In genomic region chr22:41256898-41257260, GRCh38 we compare ENCODE assay signal across 14 cellular contexts. TPM values are rescaled to one million over a fixed set of nuclear protein-coding genes. Genes with fewer than 3 reads are reported as not detected.
DNase-seq lines count a peak whose midpoint lies in the region; ATAC-seq, FAIRE-seq and TF ChIP-seq lines count a peak whose summit lies in the region.
"Had no signal": no experiment of that assay in that cellular context is flagged by ENCODE, and none has a peak within 500 bp of the region (broad histone marks: within the 10 kb centered on the region; RNA-seq: fewer than 3 reads in every experiment).

No MANE protein-coding gene starts in this region.

- no peak overlapping the region for H3K27ac ChIP-seq in HepG2 (ENCODE audit: extremely low read length, insufficient read depth, low read length)
- H3K27ac ChIP-seq in right lobe of liver, result no peak overlapping the region
- no peak overlapping the region for H3K27ac ChIP-seq in smooth muscle cell (ENCODE audit: low read depth)
- H3K27ac ChIP-seq: gastrocnemius medialis had no signal

- H3K4me3 ChIP-seq in HepG2 (replicated peaks in 1 of 3; ENCODE audit: insufficient read depth in 1 of 3, low read depth in 2 of 3, low read length in 3 of 3) (no peak overlapping the region), right lobe of liver (no peak overlapping the region), smooth muscle cell (no peak overlapping the region), Caco-2 (ENCODE audit: low read depth, low read length) (no peak overlapping the region)
- H3K4me3 ChIP-seq: gastrocnemius medialis had no signal

- H4K20me1 ChIP-seq in HepG2 (ENCODE audit: insufficient read depth, low read length), result no peaks in the 10 kb centered on the region
- H4K20me1 ChIP-seq in smooth muscle cell (ENCODE audit: low read depth), result peaks cover 3% of the 10 kb centered on the region

- TF ChIP-seq CTCF in HepG2 (CRISPR knock-in tag; IDR thresholded peaks at IDR 0.05) (no peak), right lobe of liver (IDR thresholded peaks at IDR 0.05) (no peak), WTC11 (IDR thresholded peaks at IDR 0.05) (no peak), smooth muscle cell (IDR thresholded peaks at IDR 0.05; ENCODE audit: borderline replicate concordance, insufficient read depth, poor library complexity, severe bottlenecking) (no peak), Caco-2 (IDR thresholded peaks at IDR 0.05; ENCODE audit: insufficient read depth in 1 of 2, low read depth in 1 of 2, low read length in 1 of 2, severe bottlenecking in 1 of 2, unreplicated experiment in 1 of 2) (no peak)

- H3K4me1 Mint-ChIP-seq in WTC11, result peaks cover 12% of the 10 kb centered on the region
- H3K4me1 Mint-ChIP-seq in Caco-2 (ENCODE audit: low read depth, unreplicated experiment), result no peaks in the 10 kb centered on the region

- H3K4me1 ChIP-seq in HepG2 (ENCODE audit: insufficient read depth, low read length) (no peaks in the 10 kb centered on the region), right lobe of liver (peaks cover 0 to 1% (median 0%) of the 10 kb centered on the region in 4 donors), smooth muscle cell (ENCODE audit: low read depth) (no peaks in the 10 kb centered on the region), Caco-2 (no peaks in the 10 kb centered on the region)
- H3K4me1 ChIP-seq: gastrocnemius medialis had no signal

- no peak for TF ChIP-seq EP300 in HepG2 (IDR thresholded peaks at IDR 0.05; ENCODE audit: low read depth in 2 of 2, low read length in 2 of 2)
- TF ChIP-seq EP300 in HepG2 (CRISPR knock-in tag; IDR thresholded peaks at IDR 0.05; ENCODE audit: borderline replicate concordance), result no peak

- in situ Hi-C loops in HepG2 (cut with HindIII; ENCODE audit: extremely low pct_ligation_motif_present, low pct_unique_long_range_greater_than_20kb), result no loop called here

- intact Hi-C loops in HepG2 (cut with micrococcal nuclease; ENCODE audit: unreplicated experiment), result no loop called here
- intact Hi-C loops in right lobe of liver (cut with DNase I), result no loop called here
- intact Hi-C loops in Caco-2 (cut with micrococcal nuclease; ENCODE audit: unreplicated experiment), result no loop called here

- no peaks in the 10 kb centered on the region for H3K27me3 ChIP-seq in HepG2 (ENCODE audit: control insufficient read depth in 1 of 2, insufficient read depth in 2 of 2, low read length in 2 of 2)
- H3K27me3 ChIP-seq in right lobe of liver, result no peaks in the 10 kb centered on the region
- H3K27me3 ChIP-seq in smooth muscle cell (ENCODE audit: low read depth), result no peaks in the 10 kb centered on the region
- H3K27me3 ChIP-seq in Caco-2 (replicated peaks; ENCODE audit: control insufficient read depth, insufficient read depth, low read length), result no peaks in the 10 kb centered on the region
- H3K27me3 ChIP-seq: gastrocnemius medialis had no signal

- H3K9ac ChIP-seq in HepG2 (ENCODE audit: insufficient read depth, low read depth, low read length) (no peak overlapping the region), smooth muscle cell (ENCODE audit: low read depth) (no peak overlapping the region)

- H3K27ac Mint-ChIP-seq in WTC11 (peak overlapping the region; percentile 80), Caco-2 (ENCODE audit: unreplicated experiment) (no peak overlapping the region)

- no peak for ATAC-seq in HepG2
- ATAC-seq in right lobe of liver, result no peak
- ATAC-seq in WTC11, result peak; percentile 53

- DNase-seq in HepG2 (ENCODE audit: low spot score) (no peak), right lobe of liver (no peak), WTC11 (ENCODE audit: low spot score) (no peak), glomerular visceral epithelial cell (ENCODE audit: extremely low spot score) (peak; percentile 33), smooth muscle cell (lab: John Stamatoyannopoulos, UW; ENCODE audit: unreplicated experiment) (no peak), NCI-H526 treated with DMSO at 0.1 percent for 48 hours (lab: John Stamatoyannopoulos, UW) (no peak), T-helper 9 cell (no peak), Caco-2 (no peak)
- DNase-seq: cerebellar nuclear complex; gastrocnemius medialis; KBM-7; NCI-H2227 treated with DMSO at 0.1 percent for 48 hours; posterior cingulate gyrus; stimulated activated CD4-positive, alpha-beta T cell treated with anti-CD3 and anti-CD28 coated beads, Interleukin-4, amount 100 ng/mL, for 4 hours had no signal

- H3K36me3 ChIP-seq in HepG2 (replicated peaks in 1 of 2; ENCODE audit: control insufficient read depth in 1 of 2, insufficient read depth in 2 of 2, low read length in 2 of 2), result peaks cover 41 to 82% of the 10 kb centered on the region in 2 experiments
- H3K36me3 ChIP-seq in right lobe of liver, result peaks cover 0 to 77% (median 20%) of the 10 kb centered on the region in 4 donors
- no peaks in the 10 kb centered on the region for H3K36me3 ChIP-seq in smooth muscle cell (ENCODE audit: low read depth)
- H3K36me3 ChIP-seq in Caco-2 (ENCODE audit: control insufficient read depth, insufficient read depth, low read length), result peaks cover 2% of the 10 kb centered on the region

- no peak overlapping the region for H3K4me3 Mint-ChIP-seq in WTC11
- no peak overlapping the region for H3K4me3 Mint-ChIP-seq in Caco-2 (ENCODE audit: unreplicated experiment)

- BruUV-seq in HepG2 (replicated peaks; lab: Mats Ljungman, UMichigan), result no TSS peak
- no TSS peak for BruUV-seq in Caco-2 (replicated peaks; lab: Mats Ljungman, UMichigan)

- no peak for TF ChIP-seq RAD21 in HepG2 (CRISPR knock-in tag; IDR thresholded peaks at IDR 0.05)

- CTCF ChIA-PET in HepG2 (lab: Yijun Ruan, JAX; ENCODE audit: low intra/inter-chr PET ratio, low total read pairs), result no interaction called here
- CTCF ChIA-PET in WTC11 (lab: Charles Lee), result interaction anchor here (0.9 kb wide), 1 partner anchor 11 kb away, joined by 3 read pairs; no protein-coding TSS in a partner anchor
- CTCF ChIA-PET in Caco-2 (lab: Charles Lee), result no interaction called here

- no peak overlapping the region for H3K4me2 ChIP-seq in HepG2 (ENCODE audit: low read depth, low read length)
- no peak overlapping the region for H3K4me2 ChIP-seq in smooth muscle cell

- POLR2A ChIA-PET in HepG2 (lab: Yijun Ruan, JAX), result interaction anchor here (0.7 to 1.0 kb wide), 3 partner anchors 9 to 212 kb away, joined by 3 to 4 read pairs (median 3); partner anchors contain the start of genes ACO2, PHF5A and RANGAP1
- POLR2A ChIA-PET in WTC11 (lab: Charles Lee), result interaction anchor here (0.8 kb wide), 1 partner anchor 18 kb away, joined by 5 read pairs; no protein-coding TSS in a partner anchor
- POLR2A ChIA-PET in Caco-2 (lab: Charles Lee), result interaction anchor here (0.6 kb wide), 1 partner anchor 19 kb away, joined by 6 read pairs; no protein-coding TSS in a partner anchor

- FAIRE-seq in HepG2 (lab: Jason Lieb, UNC), result no peak

- 95% methylated on average over 6 of the region's 6 CpGs for WGBS in HepG2 (ENCODE audit: low lambda C conversion rate)
- 78% methylated on average over 4 of the region's 6 CpGs for WGBS in right lobe of liver (ENCODE audit: insufficient coverage, low coverage, low lambda C conversion rate, missing lambda C conversion rate)
- WGBS in smooth muscle cell (ENCODE audit: low lambda C conversion rate), result 98% methylated on average over 6 of the region's 6 CpGs

- peaks cover 80% of the 10 kb centered on the region for H3K36me3 Mint-ChIP-seq in WTC11
- H3K36me3 Mint-ChIP-seq in Caco-2 (ENCODE audit: insufficient read depth, unreplicated experiment), result peaks cover 61% of the 10 kb centered on the region

- TF ChIP-seq POLR2A in HepG2 (IDR thresholded peaks at IDR 0.05; ENCODE audit: insufficient read depth in 1 of 2, low read depth in 2 of 2, low read length in 2 of 2) (no peak), right lobe of liver (IDR thresholded peaks at IDR 0.05) (no peak)

- H3F3A ChIP-seq in smooth muscle cell (ENCODE audit: low read depth), result no peaks in the 10 kb centered on the region

- no peaks in the 10 kb centered on the region for H3K9me3 ChIP-seq in HepG2 (ENCODE audit: low read length)
- H3K9me3 ChIP-seq in right lobe of liver, result no peaks in the 10 kb centered on the region
- no peaks in the 10 kb centered on the region for H3K9me3 ChIP-seq in smooth muscle cell (replicated peaks; ENCODE audit: low read depth)
- no peaks in the 10 kb centered on the region for H3K9me3 ChIP-seq in Caco-2
- H3K9me3 ChIP-seq: gastrocnemius medialis had no signal

- H3K27me3 Mint-ChIP-seq in WTC11 (ENCODE audit: low read depth) (no peaks in the 10 kb centered on the region), Caco-2 (ENCODE audit: insufficient read depth, unreplicated experiment) (no peaks in the 10 kb centered on the region)

- H3K9me3 Mint-ChIP-seq in WTC11, result no peaks in the 10 kb centered on the region
- no peaks in the 10 kb centered on the region for H3K9me3 Mint-ChIP-seq in Caco-2 (ENCODE audit: unreplicated experiment)

- H3K79me2 ChIP-seq in HepG2 (ENCODE audit: insufficient read depth, low read length) (no peaks in the 10 kb centered on the region), smooth muscle cell (ENCODE audit: low read depth) (no peaks in the 10 kb centered on the region)

- H2AFZ ChIP-seq in HepG2 (ENCODE audit: low read length) (no peak overlapping the region), smooth muscle cell (ENCODE audit: low read depth) (no peak overlapping the region)

RNA-seq across cellular contexts. Expression of gene CHADL, which starts 16.1 kb away (rescaled TPM):
- total RNA-seq in HepG2 (2016; rRNA removed; fragmentation: Illumina TruSeq; extraction: Trizol) (2.9 and 8.1 TPM in 2 replicates), right lobe of liver (1 to 10 TPM in 3 of 6 experiments, under 1 TPM in 3; 0.75 to 1.5 (median 1.1) TPM), WTC11 (2021) (1.2 to 1.7 TPM (median 1.5 TPM) in 3 replicates), smooth muscle cell (1.2 TPM in 1 of 2 replicates, not detected in the other), Caco-2 (2022) (0.32 TPM in 1 of 2 replicates, not detected in the other)
- total RNA-seq in HepG2 (2016; cell fraction: cytosol; rRNA removed; fragmentation: Illumina TruSeq; extraction: Trizol; ENCODE audit: low read depth), result 0.88 and 1.3 TPM in 2 replicates
- 2.9 and 8.3 TPM in 2 replicates for total RNA-seq in HepG2 (2016; cell fraction: insoluble cytoplasmic fraction; rRNA removed; fragmentation: Illumina TruSeq; extraction: Trizol)
- total RNA-seq in HepG2 (2016; cell fraction: membrane; rRNA removed; fragmentation: Illumina TruSeq; extraction: Trizol), result 1.6 and 1.8 TPM in 2 replicates
- total RNA-seq in HepG2 (2016; cell fraction: nucleus; rRNA removed; fragmentation: Illumina TruSeq; extraction: Trizol), result 6.1 TPM in 2 replicates
- polyA plus RNA-seq in HepG2 (2011; rRNA removed) (2.8 and 6.1 TPM in 2 replicates), smooth muscle cell (0.17 and 2.2 TPM in 2 replicates)
- 2.6 and 5.3 TPM in 2 replicates for polyA plus RNA-seq in HepG2 (2011; cell fraction: cytosol; rRNA removed)
- polyA plus RNA-seq in HepG2 (2011; cell fraction: nucleus; rRNA removed), result 7.4 and 7.5 TPM in 2 replicates
- 1.9 and 2.5 TPM in 2 replicates for polyA plus RNA-seq in HepG2 (2012)
- polyA plus RNA-seq in HepG2 (2016; cell fraction: cytosol; fragmentation: Illumina TruSeq; extraction: Trizol; ENCODE audit: low read depth), result 0.71 and 1.1 TPM in 2 replicates
- 2.5 and 3.1 TPM in 2 replicates for polyA plus RNA-seq in HepG2 (2016; cell fraction: insoluble cytoplasmic fraction; fragmentation: Illumina TruSeq; extraction: Trizol; ENCODE audit: low read depth)
- polyA plus RNA-seq in HepG2 (2016; cell fraction: membrane; fragmentation: Illumina TruSeq; extraction: Trizol; ENCODE audit: low read depth), result 0.88 and 1.5 TPM in 2 replicates
- 9.0 and 10.9 TPM in 2 replicates for polyA plus RNA-seq in HepG2 (2016; cell fraction: nucleus; fragmentation: Illumina TruSeq; extraction: Trizol; ENCODE audit: insufficient read depth, low read depth)
- 0.07 and 3.2 TPM in 2 replicates for polyA minus RNA-seq in HepG2 (2011; rRNA and poly(A)+ RNA removed; ENCODE audit: low replicate concordance)
- 2.1 and 2.4 TPM in 2 replicates for polyA minus RNA-seq in HepG2 (2011; cell fraction: cytosol; rRNA and poly(A)+ RNA removed)
- 2.6 and 3.9 TPM in 2 replicates for polyA minus RNA-seq in HepG2 (2011; cell fraction: nucleus; rRNA and poly(A)+ RNA removed)

RNA-seq across cellular contexts. Expression of gene RANGAP1, which starts 29.1 kb away (rescaled TPM):
- total RNA-seq in HepG2 (2016; rRNA removed; fragmentation: Illumina TruSeq; extraction: Trizol), result 71.7 and 83.9 TPM in 2 replicates
- 10.6 and 11.9 TPM in 2 replicates for total RNA-seq in HepG2 (2016; cell fraction: cytosol; rRNA removed; fragmentation: Illumina TruSeq; extraction: Trizol; ENCODE audit: low read depth)
- total RNA-seq in HepG2 (2016; cell fraction: insoluble cytoplasmic fraction; rRNA removed; fragmentation: Illumina TruSeq; extraction: Trizol), result 66.9 and 83.1 TPM in 2 replicates
- 28.4 and 30.2 TPM in 2 replicates for total RNA-seq in HepG2 (2016; cell fraction: membrane; rRNA removed; fragmentation: Illumina TruSeq; extraction: Trizol)
- 45.7 and 49.7 TPM in 2 replicates for total RNA-seq in HepG2 (2016; cell fraction: nucleus; rRNA removed; fragmentation: Illumina TruSeq; extraction: Trizol)
- 51.8 and 53.8 TPM in 2 replicates for polyA plus RNA-seq in HepG2 (2011; rRNA removed)
- 40.4 and 58.2 TPM in 2 replicates for polyA plus RNA-seq in HepG2 (2011; cell fraction: cytosol; rRNA removed)
- 108 and 147 TPM in 2 replicates for polyA plus RNA-seq in HepG2 (2011; cell fraction: nucleus; rRNA removed)
- 34.5 and 50.8 TPM in 2 replicates for polyA plus RNA-seq in HepG2 (2012)
- polyA plus RNA-seq in HepG2 (2016; cell fraction: cytosol; fragmentation: Illumina TruSeq; extraction: Trizol; ENCODE audit: low read depth), result 5.9 TPM in 2 replicates
- 56.5 and 66.2 TPM in 2 replicates for polyA plus RNA-seq in HepG2 (2016; cell fraction: insoluble cytoplasmic fraction; fragmentation: Illumina TruSeq; extraction: Trizol; ENCODE audit: low read depth)
- 13.7 and 14.7 TPM in 2 replicates for polyA plus RNA-seq in HepG2 (2016; cell fraction: membrane; fragmentation: Illumina TruSeq; extraction: Trizol; ENCODE audit: low read depth)
- polyA plus RNA-seq in HepG2 (2016; cell fraction: nucleus; fragmentation: Illumina TruSeq; extraction: Trizol; ENCODE audit: insufficient read depth, low read depth), result 86.6 and 97.6 TPM in 2 replicates
- polyA minus RNA-seq in HepG2 (2011; rRNA and poly(A)+ RNA removed; ENCODE audit: low replicate concordance), result 97.7 and 166 TPM in 2 replicates
- polyA minus RNA-seq in HepG2 (2011; cell fraction: cytosol; rRNA and poly(A)+ RNA removed), result 35.8 and 36.2 TPM in 2 replicates
- 23.8 and 25.0 TPM in 2 replicates for polyA minus RNA-seq in HepG2 (2011; cell fraction: nucleus; rRNA and poly(A)+ RNA removed)
- 10 to 100 TPM; 27.4 to 56.3 (median 37.6) TPM for total RNA-seq in right lobe of liver
- 144 to 160 TPM (median 151 TPM) in 3 replicates for total RNA-seq in WTC11 (2021)
- total RNA-seq in smooth muscle cell, result 20.6 and 24.8 TPM in 2 replicates
- 21.7 and 38.4 TPM in 2 replicates for polyA plus RNA-seq in smooth muscle cell
- total RNA-seq in Caco-2 (2022), result 106 and 112 TPM in 2 replicates

RNA-seq across cellular contexts. Expression of gene ZC3H7B, which starts 44.4 kb away (rescaled TPM):
- total RNA-seq in HepG2 (2016; rRNA removed; fragmentation: Illumina TruSeq; extraction: Trizol), result 30.6 and 37.2 TPM in 2 replicates
- 3.6 and 4.3 TPM in 2 replicates for total RNA-seq in HepG2 (2016; cell fraction: cytosol; rRNA removed; fragmentation: Illumina TruSeq; extraction: Trizol; ENCODE audit: low read depth)
- 25.9 and 37.4 TPM in 2 replicates for total RNA-seq in HepG2 (2016; cell fraction: insoluble cytoplasmic fraction; rRNA removed; fragmentation: Illumina TruSeq; extraction: Trizol)
- 19.5 and 20.9 TPM in 2 replicates for total RNA-seq in HepG2 (2016; cell fraction: membrane; rRNA removed; fragmentation: Illumina TruSeq; extraction: Trizol)
- total RNA-seq in HepG2 (2016; cell fraction: nucleus; rRNA removed; fragmentation: Illumina TruSeq; extraction: Trizol), result 24.4 and 29.2 TPM in 2 replicates
- 26.4 and 36.2 TPM in 2 replicates for polyA plus RNA-seq in HepG2 (2011; rRNA removed)
- 17.5 and 23.0 TPM in 2 replicates for polyA plus RNA-seq in HepG2 (2011; cell fraction: cytosol; rRNA removed)
- polyA plus RNA-seq in HepG2 (2011; cell fraction: nucleus; rRNA removed), result 61.9 and 71.8 TPM in 2 replicates
- polyA plus RNA-seq in HepG2 (2012), result 29.1 and 32.8 TPM in 2 replicates
- polyA plus RNA-seq in HepG2 (2016; cell fraction: cytosol; fragmentation: Illumina TruSeq; extraction: Trizol; ENCODE audit: low read depth), result 2.2 and 2.6 TPM in 2 replicates
- 29.8 and 37.7 TPM in 2 replicates for polyA plus RNA-seq in HepG2 (2016; cell fraction: insoluble cytoplasmic fraction; fragmentation: Illumina TruSeq; extraction: Trizol; ENCODE audit: low read depth)
- polyA plus RNA-seq in HepG2 (2016; cell fraction: membrane; fragmentation: Illumina TruSeq; extraction: Trizol; ENCODE audit: low read depth), result 11.2 and 13.2 TPM in 2 replicates
- 57.8 and 58.1 TPM in 2 replicates for polyA plus RNA-seq in HepG2 (2016; cell fraction: nucleus; fragmentation: Illumina TruSeq; extraction: Trizol; ENCODE audit: insufficient read depth, low read depth)
- 22.0 and 41.9 TPM in 2 replicates for polyA minus RNA-seq in HepG2 (2011; rRNA and poly(A)+ RNA removed; ENCODE audit: low replicate concordance)
- polyA minus RNA-seq in HepG2 (2011; cell fraction: cytosol; rRNA and poly(A)+ RNA removed), result 19.4 and 19.8 TPM in 2 replicates
- polyA minus RNA-seq in HepG2 (2011; cell fraction: nucleus; rRNA and poly(A)+ RNA removed), result 14.5 and 18.0 TPM in 2 replicates
- 10 to 100 TPM; 26.5 to 50.1 (median 42.7) TPM for total RNA-seq in right lobe of liver
- 61.6 to 64.7 TPM (median 64.7 TPM) in 3 replicates for total RNA-seq in WTC11 (2021)
- 20.3 and 20.6 TPM in 2 replicates for total RNA-seq in smooth muscle cell
- 3.7 and 5.5 TPM in 2 replicates for polyA plus RNA-seq in smooth muscle cell
- 55.0 and 60.6 TPM in 2 replicates for total RNA-seq in Caco-2 (2022)

RNA-seq across cellular contexts. Expression of gene L3MBTL2, which starts 51.8 kb away (rescaled TPM):
- 33.7 and 37.6 TPM in 2 replicates for total RNA-seq in HepG2 (2016; rRNA removed; fragmentation: Illumina TruSeq; extraction: Trizol)
- total RNA-seq in HepG2 (2016; cell fraction: cytosol; rRNA removed; fragmentation: Illumina TruSeq; extraction: Trizol; ENCODE audit: low read depth), result 2.0 and 2.6 TPM in 2 replicates
- total RNA-seq in HepG2 (2016; cell fraction: insoluble cytoplasmic fraction; rRNA removed; fragmentation: Illumina TruSeq; extraction: Trizol), result 33.9 and 35.3 TPM in 2 replicates
- total RNA-seq in HepG2 (2016; cell fraction: membrane; rRNA removed; fragmentation: Illumina TruSeq; extraction: Trizol), result 9.5 and 10.0 TPM in 2 replicates
- 18.8 and 19.9 TPM in 2 replicates for total RNA-seq in HepG2 (2016; cell fraction: nucleus; rRNA removed; fragmentation: Illumina TruSeq; extraction: Trizol)
- polyA plus RNA-seq in HepG2 (2011; rRNA removed), result 13.8 and 15.2 TPM in 2 replicates
- polyA plus RNA-seq in HepG2 (2011; cell fraction: cytosol; rRNA removed), result 11.1 and 12.2 TPM in 2 replicates
- 22.6 and 24.9 TPM in 2 replicates for polyA plus RNA-seq in HepG2 (2011; cell fraction: nucleus; rRNA removed)
- 8.5 and 9.8 TPM in 2 replicates for polyA plus RNA-seq in HepG2 (2012)
- polyA plus RNA-seq in HepG2 (2016; cell fraction: cytosol; fragmentation: Illumina TruSeq; extraction: Trizol; ENCODE audit: low read depth), result 1.4 and 1.9 TPM in 2 replicates
- polyA plus RNA-seq in HepG2 (2016; cell fraction: insoluble cytoplasmic fraction; fragmentation: Illumina TruSeq; extraction: Trizol; ENCODE audit: low read depth), result 23.7 and 29.8 TPM in 2 replicates
- 4.5 and 4.6 TPM in 2 replicates for polyA plus RNA-seq in HepG2 (2016; cell fraction: membrane; fragmentation: Illumina TruSeq; extraction: Trizol; ENCODE audit: low read depth)
- polyA plus RNA-seq in HepG2 (2016; cell fraction: nucleus; fragmentation: Illumina TruSeq; extraction: Trizol; ENCODE audit: insufficient read depth, low read depth), result 29.0 and 31.3 TPM in 2 replicates
- 21.4 and 43.9 TPM in 2 replicates for polyA minus RNA-seq in HepG2 (2011; rRNA and poly(A)+ RNA removed; ENCODE audit: low replicate concordance)
- 8.2 and 8.3 TPM in 2 replicates for polyA minus RNA-seq in HepG2 (2011; cell fraction: cytosol; rRNA and poly(A)+ RNA removed)
- polyA minus RNA-seq in HepG2 (2011; cell fraction: nucleus; rRNA and poly(A)+ RNA removed), result 10.6 and 11.2 TPM in 2 replicates
- 10 to 100 TPM in 4 of 6 experiments, 1 to 10 TPM in 2; 6.6 to 11.7 (median 10.4) TPM for total RNA-seq in right lobe of liver
- 25.2 to 28.0 TPM (median 25.6 TPM) in 3 replicates for total RNA-seq in WTC11 (2021)
- 10.7 and 11.2 TPM in 2 replicates for total RNA-seq in smooth muscle cell
- polyA plus RNA-seq in smooth muscle cell, result 15.5 TPM in 2 replicates
- total RNA-seq in Caco-2 (2022), result 18.8 and 24.3 TPM in 2 replicates
